ENCODE assay signal across 8 cellular contexts in genomic region chr3:129429080-129429451, GRCh38. TPM values are rescaled to one million over a fixed set of nuclear protein-coding genes. Genes with fewer than 3 reads are reported as not detected.
A peak's percentile ranks its signal among the peaks of the same experiment; 100 is the strongest.
DNase-seq lines count a peak whose midpoint lies in the region; ATAC-seq and TF ChIP-seq lines count a peak whose summit lies in the region.

No MANE protein-coding gene starts in this region.

- H3K4me1 ChIP-seq in lower lobe of right lung: peaks cover 13% of the 10 kb centered on the region

- peak overlapping the region; percentile 67 for H3K4me3 ChIP-seq in lower lobe of right lung

- no peak overlapping the region for H3K4me3 Mint-ChIP-seq in activated CD4-positive, alpha-beta memory T cell treated with anti-CD3 and anti-CD28 coated beads for 36 hours
- H3K4me3 Mint-ChIP-seq in activated CD4-positive, alpha-beta memory T cell treated with anti-CD3 and anti-CD28 coated beads, Interleukin-2, amount 10 ng/mL, durations not matched to agents 7 days and 5 days: no peak overlapping the region
- H3K4me3 Mint-ChIP-seq in activated naive CD8-positive, alpha-beta T cell treated with anti-CD3 and anti-CD28 coated beads, Interleukin-2, amount 10 ng/mL, durations not matched to agents 7 days and 5 days: peak overlapping the region; percentile 56

- H3K9me3 Mint-ChIP-seq in activated CD4-positive, alpha-beta memory T cell treated with anti-CD3 and anti-CD28 coated beads for 36 hours: no peaks in the 10 kb centered on the region
- H3K9me3 Mint-ChIP-seq in activated CD4-positive, alpha-beta memory T cell treated with anti-CD3 and anti-CD28 coated beads, Interleukin-2, amount 10 ng/mL, durations not matched to agents 7 days and 5 days: no peaks in the 10 kb centered on the region
- peaks cover 2% of the 10 kb centered on the region for H3K9me3 Mint-ChIP-seq in activated naive CD8-positive, alpha-beta T cell treated with anti-CD3 and anti-CD28 coated beads, Interleukin-2, amount 10 ng/mL, durations not matched to agents 7 days and 5 days

- H3K9me3 ChIP-seq in lower lobe of right lung: no peaks in the 10 kb centered on the region

- peak overlapping the region; percentile 72 for H3K27ac Mint-ChIP-seq in activated CD4-positive, alpha-beta memory T cell treated with anti-CD3 and anti-CD28 coated beads for 36 hours
- no peak overlapping the region for H3K27ac Mint-ChIP-seq in activated CD4-positive, alpha-beta memory T cell treated with anti-CD3 and anti-CD28 coated beads, Interleukin-2, amount 10 ng/mL, durations not matched to agents 7 days and 5 days
- H3K27ac Mint-ChIP-seq in activated naive CD8-positive, alpha-beta T cell treated with anti-CD3 and anti-CD28 coated beads, Interleukin-2, amount 10 ng/mL, durations not matched to agents 7 days and 5 days: peak overlapping the region; percentile 30

- no peak for TF ChIP-seq CTCF in lower lobe of right lung (IDR thresholded peaks at IDR 0.05)

- POLR2A ChIA-PET in activated CD4-positive, alpha-beta memory T cell treated with anti-CD3 and anti-CD28 coated beads for 36 hours (lab: Charles Lee): interaction anchor here (1.3 to 4.1 kb wide), 2 partner anchors 11 to 191 kb away, joined by 4 to 30 read pairs; partner anchors contain the start of genes IFT122 and MBD4
- POLR2A ChIA-PET in activated CD4-positive, alpha-beta memory T cell treated with anti-CD3 and anti-CD28 coated beads, Interleukin-2, amount 10 ng/mL, durations not matched to agents 7 days and 5 days (lab: Charles Lee): interaction anchor here (0.7 to 4.5 kb wide), 6 partner anchors 9 to 165 kb away, joined by 3 to 46 read pairs (median 6); partner anchors contain the start of genes IFT122 and MBD4
- POLR2A ChIA-PET in activated naive CD8-positive, alpha-beta T cell treated with anti-CD3 and anti-CD28 coated beads, Interleukin-2, amount 10 ng/mL, durations not matched to agents 7 days and 5 days (lab: Charles Lee): interaction anchor here (0.6 to 5.6 kb wide), 5 partner anchors 11 to 459 kb away, joined by 3 to 38 read pairs (median 4); partner anchors contain the start of genes IFT122 and MBD4

- H3K36me3 Mint-ChIP-seq in activated CD4-positive, alpha-beta memory T cell treated with anti-CD3 and anti-CD28 coated beads for 36 hours: peaks cover 21% of the 10 kb centered on the region
- peaks cover 40% of the 10 kb centered on the region for H3K36me3 Mint-ChIP-seq in activated CD4-positive, alpha-beta memory T cell treated with anti-CD3 and anti-CD28 coated beads, Interleukin-2, amount 10 ng/mL, durations not matched to agents 7 days and 5 days (ENCODE audit: low read depth)
- H3K36me3 Mint-ChIP-seq in activated naive CD8-positive, alpha-beta T cell treated with anti-CD3 and anti-CD28 coated beads, Interleukin-2, amount 10 ng/mL, durations not matched to agents 7 days and 5 days: peaks cover 30% of the 10 kb centered on the region

- no peak for ATAC-seq in activated naive CD8-positive, alpha-beta T cell treated with anti-CD3 and anti-CD28 coated beads, Interleukin-2, amount 10 ng/mL, durations not matched to agents 7 days and 5 days (ENCODE audit: low read depth)
- no peak for ATAC-seq in lower lobe of right lung
- no peak for ATAC-seq in GM18511 (IDR thresholded peaks at IDR 0.05; ENCODE audit: unreplicated experiment)

- CTCF ChIA-PET in activated CD4-positive, alpha-beta memory T cell treated with anti-CD3 and anti-CD28 coated beads for 36 hours (lab: Charles Lee): no interaction called here
- CTCF ChIA-PET in activated CD4-positive, alpha-beta memory T cell treated with anti-CD3 and anti-CD28 coated beads, Interleukin-2, amount 10 ng/mL, durations not matched to agents 7 days and 5 days (lab: Charles Lee): interaction anchor here (0.6 to 0.7 kb wide), 2 partner anchors 29 to 46 kb away, joined by 3 to 5 read pairs; no protein-coding TSS in a partner anchor

- H3K27ac ChIP-seq in lower lobe of right lung (peak overlapping the region; percentile 54), temporal lobe (ENCODE audit: low read depth, low read length) (peak overlapping the region; percentile 47)

- DNase-seq in activated CD4-positive, alpha-beta memory T cell treated with anti-CD3 and anti-CD28 coated beads for 36 hours: peak; percentile 18
- no peak for DNase-seq in activated CD4-positive, alpha-beta memory T cell treated with anti-CD3 and anti-CD28 coated beads, Interleukin-2, amount 10 ng/mL, durations not matched to agents 7 days and 5 days
- DNase-seq in activated naive CD8-positive, alpha-beta T cell treated with anti-CD3 and anti-CD28 coated beads, Interleukin-2, amount 10 ng/mL, durations not matched to agents 7 days and 5 days: no peak
- DNase-seq in lower lobe of right lung (no peak), amniotic stem cell (lab: John Stamatoyannopoulos, UW) (no peak), SW480 (ENCODE audit: low spot score) (no peak)

- no peaks in the 10 kb centered on the region for H3K27me3 ChIP-seq in lower lobe of right lung (ENCODE audit: low read depth)

- H3K36me3 ChIP-seq in lower lobe of right lung: peaks cover 47% of the 10 kb centered on the region

- H3K4me1 Mint-ChIP-seq in activated CD4-positive, alpha-beta memory T cell treated with anti-CD3 and anti-CD28 coated beads for 36 hours (ENCODE audit: low read depth): peaks cover 35% of the 10 kb centered on the region
- peaks cover 53% of the 10 kb centered on the region for H3K4me1 Mint-ChIP-seq in activated CD4-positive, alpha-beta memory T cell treated with anti-CD3 and anti-CD28 coated beads, Interleukin-2, amount 10 ng/mL, durations not matched to agents 7 days and 5 days
- H3K4me1 Mint-ChIP-seq in activated naive CD8-positive, alpha-beta T cell treated with anti-CD3 and anti-CD28 coated beads, Interleukin-2, amount 10 ng/mL, durations not matched to agents 7 days and 5 days: peaks cover 39% of the 10 kb centered on the region

- intact Hi-C loops in activated CD4-positive, alpha-beta memory T cell treated with anti-CD3 and anti-CD28 coated beads for 36 hours (cut with micrococcal nuclease): no loop called here
- intact Hi-C loops in lower lobe of right lung (cut with DNase I): no loop called here

- H3K27me3 Mint-ChIP-seq in activated CD4-positive, alpha-beta memory T cell treated with anti-CD3 and anti-CD28 coated beads for 36 hours: no peaks in the 10 kb centered on the region
- peaks cover 5% of the 10 kb centered on the region for H3K27me3 Mint-ChIP-seq in activated CD4-positive, alpha-beta memory T cell treated with anti-CD3 and anti-CD28 coated beads, Interleukin-2, amount 10 ng/mL, durations not matched to agents 7 days and 5 days
- peaks cover 6% of the 10 kb centered on the region for H3K27me3 Mint-ChIP-seq in activated naive CD8-positive, alpha-beta T cell treated with anti-CD3 and anti-CD28 coated beads, Interleukin-2, amount 10 ng/mL, durations not matched to agents 7 days and 5 days

RNA-seq across cellular contexts. Expression of gene EFCAB12, which starts 0.6 kb away (rescaled TPM):
- total RNA-seq in activated CD4-positive, alpha-beta memory T cell treated with anti-CD3 and anti-CD28 coated beads for 36 hours: under 1 TPM; 0.31 to 0.45 TPM
- under 1 TPM; 0.65 to 0.98 TPM for total RNA-seq in activated CD4-positive, alpha-beta memory T cell treated with anti-CD3 and anti-CD28 coated beads, Interleukin-2, amount 10 ng/mL, durations not matched to agents 7 days and 5 days
- 1 to 10 TPM; 1.2 to 1.4 TPM for total RNA-seq in activated naive CD8-positive, alpha-beta T cell treated with anti-CD3 and anti-CD28 coated beads, Interleukin-2, amount 10 ng/mL, durations not matched to agents 7 days and 5 days
- total RNA-seq in lower lobe of right lung: 4.8 TPM
- under 0.01 TPM for total RNA-seq in temporal lobe

RNA-seq across cellular contexts. Expression of gene MBD4, which starts 10.7 kb away (rescaled TPM):
- 10 to 100 TPM; 50.5 to 53.7 TPM for total RNA-seq in activated CD4-positive, alpha-beta memory T cell treated with anti-CD3 and anti-CD28 coated beads for 36 hours
- 10 to 100 TPM; 47.1 to 47.4 TPM for total RNA-seq in activated CD4-positive, alpha-beta memory T cell treated with anti-CD3 and anti-CD28 coated beads, Interleukin-2, amount 10 ng/mL, durations not matched to agents 7 days and 5 days
- 10 to 100 TPM; 49.0 to 57.6 TPM for total RNA-seq in activated naive CD8-positive, alpha-beta T cell treated with anti-CD3 and anti-CD28 coated beads, Interleukin-2, amount 10 ng/mL, durations not matched to agents 7 days and 5 days
- total RNA-seq in lower lobe of right lung (38.8 TPM), temporal lobe (12.8 TPM)

RNA-seq across cellular contexts. Expression of gene IFT122, which starts 11.0 kb away (rescaled TPM):
- total RNA-seq in activated CD4-positive, alpha-beta memory T cell treated with anti-CD3 and anti-CD28 coated beads for 36 hours: 10 to 100 TPM; 21.5 to 25.5 TPM
- total RNA-seq in activated CD4-positive, alpha-beta memory T cell treated with anti-CD3 and anti-CD28 coated beads, Interleukin-2, amount 10 ng/mL, durations not matched to agents 7 days and 5 days: 10 to 100 TPM; 22.6 to 22.8 TPM
- total RNA-seq in activated naive CD8-positive, alpha-beta T cell treated with anti-CD3 and anti-CD28 coated beads, Interleukin-2, amount 10 ng/mL, durations not matched to agents 7 days and 5 days: 10 to 100 TPM; 23.0 to 25.9 TPM
- 29.9 TPM for total RNA-seq in lower lobe of right lung
- total RNA-seq in temporal lobe: 21.4 TPM
